Comparison of ENCODE assay signal across 8 cellular contexts in genomic region chrX:153600032-153600373, GRCh38. TPM values are rescaled to one million over a fixed set of nuclear protein-coding genes. Genes with fewer than 3 reads are reported as not detected.
A peak's percentile ranks its signal among the peaks of the same experiment; 100 is the strongest.
DNase-seq lines count a peak whose midpoint lies in the region; ATAC-seq and TF ChIP-seq lines count a peak whose summit lies in the region.

No MANE protein-coding gene starts in this region.

- H3K36me3 Mint-ChIP-seq in activated T-cell treated with anti-CD3 and anti-CD28 coated beads, Interleukin-2, amount 50 U/mL, for 24 hours (ENCODE audit: low read depth), result peaks cover 20% of the 10 kb centered on the region

- H3K4me1 Mint-ChIP-seq in activated T-cell treated with anti-CD3 and anti-CD28 coated beads, Interleukin-2, amount 50 U/mL, for 24 hours (ENCODE audit: low read depth), result peaks cover 29% of the 10 kb centered on the region

- H3K9me3 ChIP-seq in right atrium auricular region, result no peaks in the 10 kb centered on the region

- H3K9me3 Mint-ChIP-seq in activated T-cell treated with anti-CD3 and anti-CD28 coated beads, Interleukin-2, amount 50 U/mL, for 24 hours, result no peaks in the 10 kb centered on the region

- no peaks in the 10 kb centered on the region for H3K36me3 ChIP-seq in right atrium auricular region

- H3K27ac ChIP-seq in right atrium auricular region, result peak overlapping the region in 1 of 2 donors; percentile 63

- H3K27me3 Mint-ChIP-seq in activated T-cell treated with anti-CD3 and anti-CD28 coated beads, Interleukin-2, amount 50 U/mL, for 24 hours, result peaks cover 35% of the 10 kb centered on the region

- no peak for ATAC-seq in stimulated activated naive CD8-positive, alpha-beta T cell treated with anti-CD3 and anti-CD28 coated beads, Interleukin-15, Interleukin-2, amounts not matched to agents 100 U/mL and 50 U/mL, for 24 hours
- no peak for ATAC-seq in GM19452 (IDR thresholded peaks at IDR 0.05; ENCODE audit: unreplicated experiment)

- DNase-seq in activated T-cell treated with anti-CD3 and anti-CD28 coated beads, Interleukin-2, amount 50 U/mL, for 24 hours, result no peak
- DNase-seq in activated T-cell treated with anti-CD3 and anti-CD28 coated beads for 4 hours (no peak), UCSD-AML1 (lab: John Stamatoyannopoulos, UW; ENCODE audit: unreplicated experiment) (peak; percentile 22), right atrium auricular region (ENCODE audit: low spot score) (no peak), SK-N-DZ (ENCODE audit: low spot score) (no peak), GM19238 (ENCODE audit: insufficient read length, low spot score) (no peak)
- DNase-seq in stimulated activated naive CD8-positive, alpha-beta T cell treated with anti-CD3 and anti-CD28 coated beads, Interleukin-15, Interleukin-2, amounts not matched to agents 100 U/mL and 50 U/mL, for 24 hours, result peak; percentile 9

- H3K4me1 ChIP-seq in right atrium auricular region, result peaks cover 0 to 15% of the 10 kb centered on the region in 2 donors

- H3K4me3 Mint-ChIP-seq in activated T-cell treated with anti-CD3 and anti-CD28 coated beads, Interleukin-2, amount 50 U/mL, for 24 hours, result peak overlapping the region; percentile 77

- no peaks in the 10 kb centered on the region for H3K27me3 ChIP-seq in right atrium auricular region

- peak overlapping the region; percentile 38 to 60 for H3K4me3 ChIP-seq in right atrium auricular region

- TF ChIP-seq CTCF in right atrium auricular region (IDR thresholded peaks at IDR 0.05), result no peak

- no peak overlapping the region for H3K27ac Mint-ChIP-seq in activated T-cell treated with anti-CD3 and anti-CD28 coated beads, Interleukin-2, amount 50 U/mL, for 24 hours

RNA-seq across cellular contexts. Expression of gene CCNQ, which starts 1.1 kb away (rescaled TPM):
- total RNA-seq in right atrium auricular region, result 10 to 100 TPM; 48.0 to 65.0 TPM
- 22.2 and 23.4 TPM in 2 replicates for polyA plus RNA-seq in SK-N-DZ (2014; cell fraction: cytosol; rRNA removed)
- polyA plus RNA-seq in SK-N-DZ (2014; cell fraction: nucleus; rRNA removed), result 21.4 and 21.8 TPM in 2 replicates

RNA-seq across cellular contexts. Expression of gene DUSP9, which starts 47.0 kb away (rescaled TPM):
- total RNA-seq in right atrium auricular region, result not detected
- polyA plus RNA-seq in SK-N-DZ (2014; cell fraction: cytosol; rRNA removed), result 11.5 and 12.9 TPM in 2 replicates
- 9.0 and 10.4 TPM in 2 replicates for polyA plus RNA-seq in SK-N-DZ (2014; cell fraction: nucleus; rRNA removed)

Comparison
In these comparisons a context has a peak if more than half of its experiments do, and no peak if none do; other contexts are left out.
1. DNase-seq: peak in UCSD-AML1 (single experiment) and stimulated activated naive CD8-positive, alpha-beta T cell treated with anti-CD3 and anti-CD28 coated beads, Interleukin-15, Interleukin-2, amounts not matched to agents 100 U/mL and 50 U/mL, for 24 hours (single experiment); none in activated T-cell treated with anti-CD3 and anti-CD28 coated beads, Interleukin-2, amount 50 U/mL, for 24 hours (single experiment), activated T-cell treated with anti-CD3 and anti-CD28 coated beads for 4 hours (single experiment), right atrium auricular region (single experiment), SK-N-DZ (single experiment) and GM19238 (single experiment).